ENCODE assay signal across 15 cellular contexts in genomic region chr2:239213420-239214101, GRCh38.
DNase-seq lines count a peak whose midpoint lies in the region; ATAC-seq, FAIRE-seq and TF ChIP-seq lines count a peak whose summit lies in the region.
"Had no signal": no experiment of that assay in that cellular context is flagged by ENCODE, and none has a peak within 500 bp of the region (broad histone marks: within the 10 kb centered on the region; RNA-seq: fewer than 3 reads in every experiment).

No MANE protein-coding gene starts in this region.

- BruUV-seq in HepG2 (replicated peaks; lab: Mats Ljungman, UMichigan), result no TSS peak

- no peak overlapping the region for H3K9ac ChIP-seq in HepG2 (ENCODE audit: insufficient read depth, low read depth, low read length)

- TF ChIP-seq RAD21 in HepG2 (CRISPR knock-in tag; IDR thresholded peaks at IDR 0.05), result no peak

- H3K27ac Mint-ChIP-seq in GM23338, result no peak overlapping the region
- H3K27ac Mint-ChIP-seq: B cell had no signal

- H3K27me3 ChIP-seq in GM23338 (ENCODE audit: insufficient read depth) (no peaks in the 10 kb centered on the region), HepG2 (ENCODE audit: control insufficient read depth in 1 of 2, insufficient read depth in 2 of 2, low read length in 2 of 2) (no peaks in the 10 kb centered on the region), gastrocnemius medialis (no peaks in the 10 kb centered on the region), body of pancreas (no peaks in the 10 kb centered on the region)

- no peak overlapping the region for H3K4me3 ChIP-seq in GM23338
- no peak overlapping the region for H3K4me3 ChIP-seq in HepG2 (replicated peaks in 1 of 3; ENCODE audit: insufficient read depth in 1 of 3, low read depth in 2 of 3, low read length in 3 of 3)
- H3K4me3 ChIP-seq in gastrocnemius medialis, result no peak overlapping the region
- H3K4me3 ChIP-seq in body of pancreas, result no peak overlapping the region
- H3K4me3 ChIP-seq: HAP-1 had no signal

- FAIRE-seq in HepG2 (lab: Jason Lieb, UNC), result no peak

- ATAC-seq in GM23338, result peak; percentile 11; the same call in 2 of the 3 replicates
- peak; percentile 17; the same call in 1 of the 3 replicates for ATAC-seq in HepG2
- no peak for ATAC-seq in gastrocnemius medialis
- no peak for ATAC-seq in body of pancreas

- intact Hi-C loops in HepG2 (cut with micrococcal nuclease; ENCODE audit: unreplicated experiment), result no loop called here
- intact Hi-C loops in gastrocnemius medialis (cut with DNase I; ENCODE audit: low total_unique reads), result no loop called here
- intact Hi-C loops in body of pancreas (cut with DNase I), result no loop called here

- peaks cover 81% of the 10 kb centered on the region for H3K79me2 ChIP-seq in GM23338 (replicated peaks; ENCODE audit: insufficient read depth)
- peaks cover 10% of the 10 kb centered on the region for H3K79me2 ChIP-seq in HepG2 (ENCODE audit: insufficient read depth, low read length)

- H3K36me3 ChIP-seq in GM23338 (ENCODE audit: insufficient read depth) (no peaks in the 10 kb centered on the region), HepG2 (replicated peaks in 1 of 2; ENCODE audit: control insufficient read depth in 1 of 2, insufficient read depth in 2 of 2, low read length in 2 of 2) (no peaks in the 10 kb centered on the region), gastrocnemius medialis (no peaks in the 10 kb centered on the region), body of pancreas (replicated peaks in 1 of 2; ENCODE audit: insufficient read depth in 1 of 2, low read depth in 2 of 2) (no peaks in the 10 kb centered on the region)
- H3K36me3 ChIP-seq: HAP-1 had no signal

- no peak for TF ChIP-seq EP300 in HepG2 (IDR thresholded peaks at IDR 0.05; ENCODE audit: low read depth in 2 of 2, low read length in 2 of 2)
- no peak for TF ChIP-seq EP300 in HepG2 (CRISPR knock-in tag; IDR thresholded peaks at IDR 0.05; ENCODE audit: borderline replicate concordance)

- POLR2A ChIA-PET in HepG2 (lab: Yijun Ruan, JAX), result interaction anchor here (1.0 kb wide), 1 partner anchor 187 kb away, joined by 3 read pairs; the partner anchor contains the start of gene HDAC4

- no peak for TF ChIP-seq POLR2A in HepG2 (IDR thresholded peaks at IDR 0.05; ENCODE audit: insufficient read depth in 1 of 2, low read depth in 2 of 2, low read length in 2 of 2)
- no peak for TF ChIP-seq POLR2A in gastrocnemius medialis (IDR thresholded peaks at IDR 0.05)
- no peak for TF ChIP-seq POLR2A in body of pancreas (IDR thresholded peaks at IDR 0.05)

- CTCF ChIA-PET in HepG2 (lab: Yijun Ruan, JAX; ENCODE audit: low intra/inter-chr PET ratio, low total read pairs), result no interaction called here

- H2AFZ ChIP-seq in GM23338 (no peak overlapping the region), HepG2 (ENCODE audit: low read length) (no peak overlapping the region)

- in situ Hi-C loops in HepG2 (cut with HindIII; ENCODE audit: extremely low pct_ligation_motif_present, low pct_unique_long_range_greater_than_20kb) (no loop called here), gastrocnemius medialis (cut with MboI; ENCODE audit: low sequenced_read_pairs in 4 of 4) (no loop called here)

- H3K4me1 ChIP-seq in GM23338 (ENCODE audit: insufficient read depth) (peaks cover 31% of the 10 kb centered on the region), HepG2 (ENCODE audit: insufficient read depth, low read length) (0 out of 2 replicates have a peak, but pooled peaks cover under 1% of the 10 kb centered on the region), gastrocnemius medialis (peaks cover 84 to 87% of the 10 kb centered on the region in 2 donors), body of pancreas (peaks cover 7% of the 10 kb centered on the region)
- H3K4me1 ChIP-seq: HAP-1 had no signal

- H3K27me3 Mint-ChIP-seq in GM23338 (ENCODE audit: insufficient read depth, low read depth, poor library complexity), result peaks cover 7% of the 10 kb centered on the region
- H3K27me3 Mint-ChIP-seq: B cell had no signal

- TF ChIP-seq CTCF in GM23338 (conservative IDR thresholded peaks at IDR 0.05; ENCODE audit: low read depth in 2 of 2) (no peak), HepG2 (CRISPR knock-in tag; IDR thresholded peaks at IDR 0.05) (no peak), gastrocnemius medialis (IDR thresholded peaks at IDR 0.05 in 4 of 5, conservative IDR thresholded peaks at IDR 0.05 in 1 of 5) (no peak), body of pancreas (IDR thresholded peaks at IDR 0.05) (no peak)

- WGBS in HepG2 (ENCODE audit: low lambda C conversion rate), result 95% methylated on average over 10 of the region's 10 CpGs
- 91 to 93% methylated on average over 10 of the region's 10 CpGs for WGBS in body of pancreas, 2 donors

- H3K36me3 Mint-ChIP-seq in GM23338 (ENCODE audit: low read depth), result no peaks in the 10 kb centered on the region

- no peak for DNase-seq in GM23338 (ENCODE audit: low spot score)
- DNase-seq in caudate nucleus (lab: John Stamatoyannopoulos, UW), result no peak
- no peak for DNase-seq in HepG2 (ENCODE audit: low spot score)
- DNase-seq in gastrocnemius medialis, result no peak
- DNase-seq in body of pancreas, result no peak
- DNase-seq in NCI-H82 treated with DMSO at 0.1 percent for 48 hours (lab: John Stamatoyannopoulos, UW; ENCODE audit: unreplicated experiment), result no peak
- DNase-seq in stimulated activated CD4-positive, alpha-beta T cell treated with anti-CD3 and anti-CD28 coated beads, Interleukin-12 subunit alpha, Interleukin-12 subunit beta, amount 100 ng/mL, for 4 hours, result no peak
- DNase-seq in DMS114 treated with DMSO at 0.1 percent for 48 hours (lab: John Stamatoyannopoulos, UW; ENCODE audit: unreplicated experiment), result no peak
- DNase-seq: DMS153, EL, NCI-H1436 treated with DMSO at 0.1 percent for 48 hours, NCI-H345, NCI-H526 treated with DMSO at 0.1 percent for 48 hours had no signal

- H4K20me1 ChIP-seq in GM23338 (replicated peaks; ENCODE audit: insufficient read depth) (peaks cover 20% of the 10 kb centered on the region; the same call in 1 of the 2 replicates), HepG2 (ENCODE audit: insufficient read depth, low read length) (peaks cover 17% of the 10 kb centered on the region)

- H3K9me3 ChIP-seq in HepG2 (ENCODE audit: low read length) (no peaks in the 10 kb centered on the region), gastrocnemius medialis (no peaks in the 10 kb centered on the region), body of pancreas (no peaks in the 10 kb centered on the region)
- H3K9me3 ChIP-seq: HAP-1 had no signal

- H3K4me2 ChIP-seq in GM23338 (peak overlapping the region; percentile 27; the same call in 1 of the 2 replicates), HepG2 (ENCODE audit: low read depth, low read length) (no peak overlapping the region)

- H3K4me1 Mint-ChIP-seq in GM23338, result peaks cover 73% of the 10 kb centered on the region

- H3K27ac ChIP-seq in GM23338 (ENCODE audit: low read depth), result peak overlapping the region; percentile 39; the same call in 1 of the 2 replicates
- H3K27ac ChIP-seq in caudate nucleus (ENCODE audit: low read depth, low read length), result peak overlapping the region; percentile 61
- H3K27ac ChIP-seq in HepG2 (ENCODE audit: extremely low read length, insufficient read depth, low read length), result no peak overlapping the region
- peak overlapping the region; percentile 17 to 85 (median 67) for H3K27ac ChIP-seq in gastrocnemius medialis
- H3K27ac ChIP-seq in body of pancreas, result no peak overlapping the region

- no peaks in the 10 kb centered on the region for H3F3A ChIP-seq in GM23338 (replicated peaks; ENCODE audit: low read depth)

- no peaks in the 10 kb centered on the region; the same call in 2 of the 3 replicates for H3K9me3 Mint-ChIP-seq in GM23338

- H3K9me2 ChIP-seq in GM23338 (ENCODE audit: insufficient read depth), result no peaks in the 10 kb centered on the region

- no peak overlapping the region for H3K4me3 Mint-ChIP-seq in GM23338
- H3K4me3 Mint-ChIP-seq: B cell had no signal

TF ChIP-seq in HepG2, 621 proteins besides CTCF, POLR2A, EP300 and RAD21 (continues in another document):
- TF ChIP-seq SYNCRIP (IDR thresholded peaks at IDR 0.05; ENCODE audit: insufficient read depth, low read depth, low read length) (no peak), ZNF629 (CRISPR knock-in tag; conservative IDR thresholded peaks at IDR 0.05) (peak; percentile 96), ZFP36L1 (CRISPR knock-in tag; IDR thresholded peaks at IDR 0.05) (no peak), NFKB2 (CRISPR knock-in tag; IDR thresholded peaks at IDR 0.05; ENCODE audit: borderline replicate concordance) (no peak), USF2 (IDR thresholded peaks at IDR 0.05; ENCODE audit: low read depth, low read length) (no peak), USF2 (CRISPR knock-in tag; IDR thresholded peaks at IDR 0.05; ENCODE audit: borderline replicate concordance) (no peak), HDAC6 (IDR thresholded peaks at IDR 0.05; ENCODE audit: low read depth, low read length) (no peak), AKAP8 (CRISPR knock-in tag; IDR thresholded peaks at IDR 0.05) (no peak), PCBP2 (optimal IDR thresholded peaks at IDR 0.05; ENCODE audit: low read depth, low read length, poor library complexity, severe bottlenecking) (no peak), CERS6 (CRISPR knock-in tag; IDR thresholded peaks at IDR 0.05) (no peak), ZNF317 (CRISPR knock-in tag; IDR thresholded peaks at IDR 0.05) (no peak), KDM3A (CRISPR knock-in tag; IDR thresholded peaks at IDR 0.05; ENCODE audit: low read depth) (no peak), KLF11 (CRISPR knock-in tag; IDR thresholded peaks at IDR 0.05) (no peak)

Comparison
In these comparisons a context has a peak if more than half of its experiments do, and no peak if none do; other contexts are left out.
1. ATAC-seq: peak in GM23338 (single experiment) and HepG2 (single experiment); none in gastrocnemius medialis (0 of 2) and body of pancreas (single experiment).
2. H3K27ac ChIP-seq: peak in GM23338 (single experiment), caudate nucleus (single experiment) and gastrocnemius medialis (4 of 4); none in HepG2 (single experiment) and body of pancreas (0 of 4).